Comparison of ENCODE assay signal across 14 cellular contexts in the genomic region with DNA sequence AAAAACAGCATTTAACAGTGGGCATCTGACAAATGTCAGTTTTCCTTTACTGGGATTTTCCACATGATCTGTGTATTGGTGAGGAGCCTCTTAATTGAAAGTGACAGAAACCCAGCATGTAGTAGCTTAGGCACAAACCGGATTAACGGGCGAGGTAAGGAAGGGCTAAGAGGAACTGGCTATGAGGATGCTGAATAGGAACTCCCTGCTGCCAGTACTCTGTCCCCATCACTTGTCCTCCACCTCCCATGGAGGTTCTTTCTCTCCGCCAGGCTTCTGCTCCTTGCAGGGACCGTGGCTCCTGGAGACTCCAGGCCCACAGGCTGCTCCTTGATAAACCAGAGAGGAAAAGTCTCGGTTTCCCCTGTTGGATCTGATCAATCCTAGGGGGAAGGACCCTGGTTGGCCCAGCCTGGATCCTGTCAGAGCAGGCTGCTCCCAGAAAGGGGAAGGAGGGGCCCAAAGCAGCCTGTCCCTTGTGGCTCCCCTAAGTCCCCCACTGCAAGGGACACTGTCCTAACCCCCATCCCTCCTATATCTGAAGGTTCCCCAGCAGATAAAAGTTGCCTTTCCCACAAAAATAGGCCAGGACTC. TPM values are rescaled to one million over a fixed set of nuclear protein-coding genes. Genes with fewer than 3 reads are reported as not detected.
DNase-seq lines count a peak whose midpoint lies in the region; ATAC-seq, FAIRE-seq and TF ChIP-seq lines count a peak whose summit lies in the region.
"Had no signal": no experiment of that assay in that cellular context is flagged by ENCODE, and none has a peak within 500 bp of the region (broad histone marks: within the 10 kb centered on the region; RNA-seq: fewer than 3 reads in every experiment).

No MANE protein-coding gene starts in this region.

- TF ChIP-seq CTCF in OCI-LY7 (conservative IDR thresholded peaks at IDR 0.05; ENCODE audit: low read length) (no peak), esophagus squamous epithelium (IDR thresholded peaks at IDR 0.05) (no peak)

- no peaks in the 10 kb centered on the region for H3K27me3 Mint-ChIP-seq in CD4-positive, CD25-positive, alpha-beta regulatory T cell
- H3K27me3 Mint-ChIP-seq: stimulated activated naive CD8-positive, alpha-beta T cell treated with anti-CD3 and anti-CD28 coated beads, Interleukin-15, Interleukin-2, amounts not matched to agents 100 ng/mL and 50 ng/mL, for 24 hours had no signal

- no peak for ATAC-seq in CD4-positive, CD25-positive, alpha-beta regulatory T cell (ENCODE audit: low read depth in 2 of 2)
- no peak for ATAC-seq in HG03457 (IDR thresholded peaks at IDR 0.05; ENCODE audit: unreplicated experiment)

- peak overlapping the region; percentile 97 for H3K4me2 ChIP-seq in OCI-LY7 (ENCODE audit: low read length)

- H3K27me3 ChIP-seq in CD4-positive, CD25-positive, alpha-beta regulatory T cell (ENCODE audit: control insufficient read depth, insufficient read depth, low read length), result no peaks in the 10 kb centered on the region
- H3K27me3 ChIP-seq in esophagus squamous epithelium (no peaks in the 10 kb centered on the region), rectal smooth muscle tissue (ENCODE audit: control insufficient read depth, insufficient read depth, low read length) (no peaks in the 10 kb centered on the region)

- no peaks in the 10 kb centered on the region for H3K79me2 ChIP-seq in OCI-LY7 (ENCODE audit: insufficient read depth, low read depth, low read length)

- no peaks in the 10 kb centered on the region for H3K9me2 ChIP-seq in OCI-LY7 (ENCODE audit: insufficient read depth, low read length)

- no peak for TF ChIP-seq POLR2A in esophagus squamous epithelium (IDR thresholded peaks at IDR 0.05)

- no peaks in the 10 kb centered on the region for H4K20me1 ChIP-seq in OCI-LY7 (ENCODE audit: insufficient read depth, low read length)

- POLR2A ChIA-PET in OCI-LY7 (lab: Charles Lee), result interaction anchor here (0.7 kb wide), 1 partner anchor 135 kb away, joined by 4 read pairs; no protein-coding TSS in a partner anchor

- no TSS peak for BruUV-seq in OCI-LY7 (replicated peaks; lab: Mats Ljungman, UMichigan)

- no peaks in the 10 kb centered on the region for H3K9me3 Mint-ChIP-seq in CD4-positive, CD25-positive, alpha-beta regulatory T cell
- H3K9me3 Mint-ChIP-seq: stimulated activated naive CD8-positive, alpha-beta T cell treated with anti-CD3 and anti-CD28 coated beads, Interleukin-15, Interleukin-2, amounts not matched to agents 100 ng/mL and 50 ng/mL, for 24 hours had no signal

- H2AFZ ChIP-seq in OCI-LY7 (ENCODE audit: low read length), result no peak overlapping the region

- CTCF ChIA-PET in OCI-LY7 (lab: Charles Lee; ENCODE audit: unreplicated experiment), result no interaction called here

- no peaks in the 10 kb centered on the region for H3K9me3 ChIP-seq in CD4-positive, CD25-positive, alpha-beta regulatory T cell (ENCODE audit: control insufficient read depth in 2 of 2, low read length in 2 of 2)
- H3K9me3 ChIP-seq in OCI-LY7 (ENCODE audit: low read length) (no peaks in the 10 kb centered on the region), esophagus squamous epithelium (no peaks in the 10 kb centered on the region)

- DNase-seq in CD4-positive, CD25-positive, alpha-beta regulatory T cell, result no peak
- DNase-seq in OCI-LY7 (ENCODE audit: low spot score) (no peak), esophagus squamous epithelium (lab: John Stamatoyannopoulos, UW) (no peak), NCI-H446 treated with DMSO at 0.1 percent for 48 hours (lab: John Stamatoyannopoulos, UW) (no peak), NCI-H2227 treated with DMSO at 0.1 percent for 48 hours (lab: John Stamatoyannopoulos, UW) (no peak), frontal cortex (ENCODE audit: low spot score in 2 of 2) (no peak)
- DNase-seq: DMS53, MV-4-11 had no signal

- peaks cover 0 to 17% (median 5%) of the 10 kb centered on the region in 4 donors for H3K4me1 Mint-ChIP-seq in CD4-positive, CD25-positive, alpha-beta regulatory T cell

- peak overlapping the region; percentile 34 for H3K9ac ChIP-seq in rectal smooth muscle tissue (ENCODE audit: low read length)

- H3K4me3 Mint-ChIP-seq in CD4-positive, CD25-positive, alpha-beta regulatory T cell, result peak overlapping the region; percentile 53 to 58 (median 56)

- H3K4me3 ChIP-seq in CD4-positive, CD25-positive, alpha-beta regulatory T cell (ENCODE audit: low read depth, low read length), result no peak overlapping the region
- H3K4me3 ChIP-seq in OCI-LY7 (ENCODE audit: low read depth, low read length, poor library complexity, severe bottlenecking), result no peak overlapping the region
- no peak overlapping the region for H3K4me3 ChIP-seq in esophagus squamous epithelium
- peak overlapping the region; percentile 23 for H3K4me3 ChIP-seq in rectal smooth muscle tissue (ENCODE audit: low read length)

- H3K27ac Mint-ChIP-seq in CD4-positive, CD25-positive, alpha-beta regulatory T cell, result peak overlapping the region in 2 of 3 donors; percentile 63 to 92

- no peak for FAIRE-seq in frontal cortex (lab: Jason Lieb, UNC)
- FAIRE-seq: TTC549 had no signal

- 60 to 69% methylated on average over 4 to 5 of the region's 6 CpGs for WGBS in esophagus squamous epithelium, 2 donors

- H3K4me1 ChIP-seq in CD4-positive, CD25-positive, alpha-beta regulatory T cell (ENCODE audit: control insufficient read depth, insufficient read depth, low read length, poor library complexity, severe bottlenecking), result peaks cover 15% of the 10 kb centered on the region
- H3K4me1 ChIP-seq in OCI-LY7 (ENCODE audit: insufficient read depth, low read length, poor library complexity, severe bottlenecking) (peaks cover 49% of the 10 kb centered on the region), esophagus squamous epithelium (peaks cover 28 to 71% (median 30%) of the 10 kb centered on the region in 3 donors), rectal smooth muscle tissue (ENCODE audit: control insufficient read depth, insufficient read depth, low read length) (peaks cover 31% of the 10 kb centered on the region)

- H3K36me3 Mint-ChIP-seq in CD4-positive, CD25-positive, alpha-beta regulatory T cell, result no peaks in the 10 kb centered on the region

- no peaks in the 10 kb centered on the region for H3K36me3 ChIP-seq in CD4-positive, CD25-positive, alpha-beta regulatory T cell (ENCODE audit: control insufficient read depth, insufficient read depth, low read length)
- no peaks in the 10 kb centered on the region for H3K36me3 ChIP-seq in OCI-LY7 (ENCODE audit: insufficient read depth, low read length)
- H3K36me3 ChIP-seq in esophagus squamous epithelium, result no peaks in the 10 kb centered on the region
- H3K36me3 ChIP-seq in rectal smooth muscle tissue (ENCODE audit: control insufficient read depth, insufficient read depth, low read length), result no peaks in the 10 kb centered on the region

- intact Hi-C loops in OCI-LY7 (cut with micrococcal nuclease; ENCODE audit: unreplicated experiment) (no loop called here), esophagus squamous epithelium (cut with DNase I) (loop anchor here (5.0 kb wide), 1 partner anchor 36 kb away; no protein-coding TSS in a partner anchor)

- H3K27ac ChIP-seq in CD4-positive, CD25-positive, alpha-beta regulatory T cell (ENCODE audit: insufficient read depth, low read length, poor library complexity, severe bottlenecking), result no peak overlapping the region
- H3K27ac ChIP-seq in OCI-LY7 (ENCODE audit: low read depth, low read length, poor library complexity, severe bottlenecking) (peak overlapping the region; percentile 71), esophagus squamous epithelium (peak overlapping the region; percentile 91 to 97 (median 94)), rectal smooth muscle tissue (ENCODE audit: low read depth, low read length) (peak overlapping the region; percentile 98)
- H3K27ac ChIP-seq: epithelial cell of prostate had no signal

RNA-seq across cellular contexts. Expression of gene TEX44, which starts 10.3 kb away (rescaled TPM):
- total RNA-seq in CD4-positive, CD25-positive, alpha-beta regulatory T cell, result not detected
- not detected for polyA plus RNA-seq in CD4-positive, CD25-positive, alpha-beta regulatory T cell
- total RNA-seq in OCI-LY7 (2014; rRNA removed; shearing (Covaris generic)), result not detected in 2 replicates
- total RNA-seq in OCI-LY7 (2022) (not detected in 2 replicates), esophagus squamous epithelium (not detected), frontal cortex (not detected)
- total RNA-seq: kidney epithelial cell had no signal
